In genomic region chr22:39003165-39003638, GRCh38 we compare ENCODE assay signal across 8 cellular contexts. TPM values are rescaled to one million over a fixed set of nuclear protein-coding genes. Genes with fewer than 3 reads are reported as not detected.
DNase-seq lines count a peak whose midpoint lies in the region; ATAC-seq and TF ChIP-seq lines count a peak whose summit lies in the region.

No MANE protein-coding gene starts in this region.

- ATAC-seq in GM21447 (IDR thresholded peaks at IDR 0.05; ENCODE audit: unreplicated experiment) = peak; percentile 71
- ATAC-seq in body of pancreas = peak; percentile 95
- no peak for ATAC-seq in HG02852 (IDR thresholded peaks at IDR 0.05; ENCODE audit: unreplicated experiment)

- TF ChIP-seq CTCF in body of pancreas (IDR thresholded peaks at IDR 0.05) = peak; percentile 65 to 93 (median 86)

- H3K4me3 ChIP-seq in body of pancreas = no peak overlapping the region
- H3K4me3 ChIP-seq in iPS-20b (ENCODE audit: low read length) = no peak overlapping the region

- TF ChIP-seq POLR2A in body of pancreas (IDR thresholded peaks at IDR 0.05) = no peak

- peak; percentile 77 for DNase-seq in CMK (ENCODE audit: low read depth)
- DNase-seq in NCI-H128 (lab: John Stamatoyannopoulos, UW; ENCODE audit: unreplicated experiment) = peak; percentile 6
- DNase-seq in UCSD-AML1 (lab: John Stamatoyannopoulos, UW; ENCODE audit: unreplicated experiment) = peak; percentile 81
- peak; percentile 83 to 88 (median 88) for DNase-seq in body of pancreas
- peak; percentile 64 to 65 (median 65) for DNase-seq in stimulated activated CD4-positive, alpha-beta T cell treated with anti-CD3 and anti-CD28 coated beads, Interleukin-12 subunit alpha, Interleukin-12 subunit beta, amount 100 ng/mL, for 48 hours (ENCODE audit: low read depth in 2 of 3, low spot score in 1 of 3)

- 11 to 14% methylated on average over 7 of the region's 7 CpGs for WGBS in body of pancreas, 2 donors

- H3K36me3 ChIP-seq in body of pancreas (replicated peaks in 1 of 2; ENCODE audit: insufficient read depth in 1 of 2, low read depth in 2 of 2) (no peaks in the 10 kb centered on the region), iPS-20b (ENCODE audit: insufficient read depth, low read depth, low read length) (no peaks in the 10 kb centered on the region)

- intact Hi-C loops in body of pancreas (cut with DNase I) = no loop called here

- no peaks in the 10 kb centered on the region for H3K27me3 ChIP-seq in body of pancreas
- H3K27me3 ChIP-seq in iPS-20b (ENCODE audit: insufficient read depth, low read length) = no peaks in the 10 kb centered on the region

- peaks cover 7% of the 10 kb centered on the region for H3K4me1 ChIP-seq in body of pancreas
- peaks cover 10% of the 10 kb centered on the region; the same call in 1 of the 2 replicates for H3K4me1 ChIP-seq in iPS-20b (ENCODE audit: insufficient read depth, low read length)

- H3K27ac ChIP-seq in body of pancreas = peak overlapping the region in 1 of 4 donors; percentile 34
- no peak overlapping the region for H3K27ac ChIP-seq in iPS-20b (ENCODE audit: low read length)

- H3K9ac ChIP-seq in iPS-20b (ENCODE audit: low read depth, low read length) = peak overlapping the region; percentile 38; the same call in 1 of the 2 replicates

- no peaks in the 10 kb centered on the region for H3K9me3 ChIP-seq in body of pancreas
- H3K9me3 ChIP-seq in iPS-20b (ENCODE audit: insufficient read depth, low read depth, low read length) = no peaks in the 10 kb centered on the region

RNA-seq across cellular contexts. Expression of gene APOBEC3C, which starts 10.9 kb away (rescaled TPM):
- total RNA-seq in body of pancreas = 1 to 10 TPM; 2.6 to 6.7 TPM

RNA-seq across cellular contexts. Expression of gene APOBEC3D, which starts 17.7 kb away (rescaled TPM):
- not detected for total RNA-seq in body of pancreas

RNA-seq across cellular contexts. Expression of gene APOBEC3B, which starts 21.1 kb away (rescaled TPM):
- total RNA-seq in body of pancreas = 1 to 10 TPM in 1 of 2 donors, not detected in 1; 2.1 TPM

RNA-seq across cellular contexts. Expression of gene APOBEC3F, which starts 37.5 kb away (rescaled TPM):
- total RNA-seq in body of pancreas = under 1 TPM; 0.52 to 0.99 TPM

RNA-seq across cellular contexts. Expression of gene APOBEC3A, which starts 45.8 kb away (rescaled TPM):
- total RNA-seq in body of pancreas = not detected

Comparison
In these comparisons a context has a peak if more than half of its experiments do, and no peak if none do; other contexts are left out.
1. DNase-seq: peak in every context shown above with its lines; median percentile 88 in body of pancreas; 81 in UCSD-AML1; 77 in CMK; 65 in stimulated activated CD4-positive, alpha-beta T cell treated with anti-CD3 and anti-CD28 coated beads, Interleukin-12 subunit alpha, Interleukin-12 subunit beta, amount 100 ng/mL, for 48 hours; 6 in NCI-H128.